ENCODE assay signal across 30 cellular contexts in the genomic region with DNA sequence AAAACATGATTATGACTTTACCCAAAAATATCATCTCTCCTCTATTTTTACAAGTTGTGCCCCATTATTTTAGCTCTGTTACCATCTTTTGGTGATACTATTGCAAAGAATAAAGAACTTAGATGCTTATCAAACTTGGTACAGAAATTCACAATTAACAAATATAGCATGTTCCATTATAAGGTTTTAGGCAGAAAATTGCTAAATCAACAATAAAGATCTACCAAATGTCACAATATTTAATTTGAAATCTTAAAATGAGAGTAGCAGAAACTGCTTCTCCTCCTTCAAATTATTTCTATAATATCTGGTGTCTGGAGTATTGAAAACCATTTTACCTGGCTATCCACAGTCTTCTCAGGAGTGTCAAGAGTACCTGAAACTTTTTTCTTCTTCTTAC.
"Had no signal": no experiment of that assay in that cellular context is flagged by ENCODE, and none has a peak within 500 bp of the region (broad histone marks: within the 10 kb centered on the region; RNA-seq: fewer than 3 reads in every experiment).

No MANE protein-coding gene starts in this region.

- ATAC-seq: activated CD4-positive, CD25-positive, alpha-beta regulatory T cell treated with anti-CD3 and anti-CD28 coated beads, Interleukin-2, amount 50 U/mL, for 24 hours; body of pancreas; left lobe of liver; lower lobe of right lung; naive thymus-derived CD8-positive, alpha-beta T cell; pancreas; stimulated activated memory B cell treated with anti-CD40 and anti-IgM and Interleukin-4, amounts not matched to agents 10 μg/mL and 1 μg/mL and 100 μg/mL, for 72 hours had no signal

- H3K27me3 Mint-ChIP-seq: activated CD4-positive, alpha-beta T cell treated with anti-CD3 and anti-CD28 coated beads, Interleukin-2, amount 10 ng/mL, durations not matched to agents 24 days and 14 days; naive thymus-derived CD8-positive, alpha-beta T cell; stimulated activated memory B cell treated with anti-CD40 and anti-IgM and Interleukin-4, amounts not matched to agents 10 μg/mL and 1 μg/mL and 100 μg/mL, for 72 hours had no signal

- H3K9me3 ChIP-seq: adrenal gland, body of pancreas, esophagus squamous epithelium, lower lobe of right lung, pancreas, prostate gland, sigmoid colon, transverse colon had no signal

- H3K9me3 Mint-ChIP-seq: activated CD4-positive, alpha-beta T cell treated with anti-CD3 and anti-CD28 coated beads, Interleukin-2, amount 10 ng/mL, durations not matched to agents 24 days and 14 days; activated T-helper 2 cell treated with anti-CD3 and anti-CD28 coated beads, Interferon-gamma antibody, Interleukin-2, Interleukin-4, amounts not matched to agents 10 μg/mL and 5 μg/mL and 100 μg/mL, durations not matched to agents 14 hours and 24 hours and 36 hours; naive thymus-derived CD8-positive, alpha-beta T cell; neural crest cell; stimulated activated memory B cell treated with anti-CD40 and anti-IgM and Interleukin-4, amounts not matched to agents 10 μg/mL and 1 μg/mL and 100 μg/mL, for 72 hours; T-helper 1 cell treated with Interleukin-12 subunit alpha and Interleukin-12 subunit beta and Interleukin-4 antibody, amounts not matched to agents 30 μg/mL and 1 μg/mL, for 36 hours had no signal

- H3K4me3 Mint-ChIP-seq: activated CD4-positive, alpha-beta T cell treated with anti-CD3 and anti-CD28 coated beads, Interleukin-2, amount 10 ng/mL, durations not matched to agents 24 days and 14 days; naive thymus-derived CD8-positive, alpha-beta T cell; stimulated activated memory B cell treated with anti-CD40 and anti-IgM and Interleukin-4, amounts not matched to agents 10 μg/mL and 1 μg/mL and 100 μg/mL, for 72 hours; T-helper 1 cell treated with Interleukin-12 subunit alpha and Interleukin-12 subunit beta and Interleukin-4 antibody, amounts not matched to agents 30 μg/mL and 1 μg/mL, for 36 hours had no signal

- H3K4me1 Mint-ChIP-seq: neural crest cell had no signal

- DNase-seq: activated CD4-positive, alpha-beta T cell treated with anti-CD3 and anti-CD28 coated beads, Interleukin-2, amount 10 ng/mL, durations not matched to agents 24 days and 14 days; activated CD8-positive, alpha-beta memory T cell treated with anti-CD3 and anti-CD28 coated beads for 24 hours; aorta; body of pancreas; dermis blood vessel endothelial cell; effector CD8-positive, alpha-beta T cell; esophagus squamous epithelium; foreskin melanocyte; kidney glomerular epithelial cell; lower lobe of right lung; mesenchymal stem cell; naive thymus-derived CD8-positive, alpha-beta T cell; nucleus accumbens; pancreas; retina; sigmoid colon; small intestine; stimulated activated CD4-positive, alpha-beta T cell treated with anti-CD3 and anti-CD28 coated beads, Interleukin-4, amount 100 ng/mL, for 24 hours; SW 1271; T1000; transverse colon; WERI-Rb-1 had no signal

- H3K27ac Mint-ChIP-seq: activated CD4-positive, alpha-beta T cell treated with anti-CD3 and anti-CD28 coated beads, Interleukin-2, amount 10 ng/mL, durations not matched to agents 24 days and 14 days; activated T-helper 2 cell treated with anti-CD3 and anti-CD28 coated beads, Interferon-gamma antibody, Interleukin-2, Interleukin-4, amounts not matched to agents 10 μg/mL and 5 μg/mL and 100 μg/mL, durations not matched to agents 14 hours and 24 hours and 36 hours; stimulated activated memory B cell treated with anti-CD40 and anti-IgM and Interleukin-4, amounts not matched to agents 10 μg/mL and 1 μg/mL and 100 μg/mL, for 72 hours; T-helper 1 cell treated with Interleukin-12 subunit alpha and Interleukin-12 subunit beta and Interleukin-4 antibody, amounts not matched to agents 30 μg/mL and 1 μg/mL, for 36 hours had no signal
